8 cellular contexts compared by ENCODE assay signal in the genomic region with DNA sequence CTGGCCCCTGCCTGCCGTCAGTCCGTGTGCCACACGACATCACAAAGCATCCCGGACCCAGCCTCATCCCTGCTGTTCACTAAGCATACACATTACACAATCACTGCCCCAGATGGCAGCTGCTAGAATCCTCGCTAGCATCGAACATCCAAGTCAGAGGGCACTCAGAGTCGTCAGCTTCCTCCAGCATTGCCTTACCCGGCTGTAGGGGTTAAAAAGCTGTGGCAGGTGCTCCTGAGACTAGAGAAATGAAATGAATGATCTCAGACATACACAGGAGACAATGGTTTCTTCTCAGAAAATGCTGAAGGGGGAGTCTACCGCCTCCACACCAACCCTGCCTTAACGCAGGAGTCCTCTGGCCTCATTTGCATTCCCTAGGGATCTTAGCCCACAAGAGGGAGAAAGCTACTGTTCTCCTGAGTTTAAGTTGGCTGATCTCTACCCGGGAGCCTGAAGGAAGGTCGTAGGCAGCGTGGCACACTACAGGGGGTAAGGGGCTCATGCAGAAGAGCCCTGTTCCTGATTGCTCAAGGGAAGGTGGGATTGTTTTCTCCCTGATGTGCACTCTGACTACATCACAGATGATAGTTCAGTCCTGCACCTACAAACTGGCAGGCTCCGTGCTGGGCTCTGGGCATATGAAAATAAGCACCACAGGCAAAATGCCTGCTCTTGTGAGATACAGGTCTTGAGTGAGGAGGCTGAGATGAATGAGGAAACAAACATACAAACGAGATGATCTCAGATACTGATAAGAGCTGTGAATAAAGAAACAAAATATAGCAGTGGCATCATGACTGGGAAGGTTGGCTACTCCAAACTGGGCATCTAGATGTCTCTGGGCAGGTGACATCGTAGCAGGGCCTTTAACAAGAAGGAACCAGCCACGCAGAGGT. TPM values are rescaled to one million over a fixed set of nuclear protein-coding genes. Genes with fewer than 3 reads are reported as not detected.
DNase-seq lines count a peak whose midpoint lies in the region; ATAC-seq and TF ChIP-seq lines count a peak whose summit lies in the region.

No MANE protein-coding gene starts in this region.

- peak overlapping the region; percentile 69 to 87 (median 82) for H3K4me3 Mint-ChIP-seq in nephron

- H3K9me3 ChIP-seq in BE2C: no peaks in the 10 kb centered on the region

- H3K36me3 ChIP-seq in BE2C: no peaks in the 10 kb centered on the region

- H3K27me3 Mint-ChIP-seq in nephron (ENCODE audit: low read depth): peaks cover 26% of the 10 kb centered on the region

- H3K4me1 ChIP-seq in BE2C: 0 out of 2 replicates have a peak, but pooled peaks cover 2% of the 10 kb centered on the region

- H3K4me3 ChIP-seq in BE2C (ENCODE audit: low read depth, low read length): no peak overlapping the region

- peak overlapping the region; percentile 44 to 71 (median 51) for H3K27ac Mint-ChIP-seq in nephron

- peaks cover 12% of the 10 kb centered on the region for H3K4me1 Mint-ChIP-seq in nephron

- ATAC-seq in left colon: no peak

- no peaks in the 10 kb centered on the region for H3K36me3 Mint-ChIP-seq in nephron (ENCODE audit: low read depth)

- H3K27me3 ChIP-seq in BE2C: no peaks in the 10 kb centered on the region; the same call in 1 of the 2 replicates

- intact Hi-C loops in left colon (cut with DNase I, micrococcal nuclease): loop anchor here (5.0 kb wide), 2 partner anchors 58 to 92 kb away; no protein-coding TSS in a partner anchor

- DNase-seq in EH (ENCODE audit: low read depth) (peak; percentile 38), NCI-H187 (lab: John Stamatoyannopoulos, UW) (peak; percentile 69 to 81), amniotic epithelial cell (ENCODE audit: low read depth) (peak; percentile 48), BE2C (no peak), GM03348 (ENCODE audit: low spot score) (no peak), left colon (no peak), HCEC 1CT (no peak)

- TF ChIP-seq CTCF in nephron (IDR thresholded peaks at IDR 0.05; ENCODE audit: unreplicated experiment in 3 of 3) (no peak), BE2C (IDR thresholded peaks at IDR 0.05; ENCODE audit: low read depth, low read length) (no peak; the same call in 1 of the 2 replicates)

- H3K9me3 Mint-ChIP-seq in nephron: no peaks in the 10 kb centered on the region

RNA-seq across cellular contexts. Expression of gene KIAA0232, which starts 2.6 kb away (rescaled TPM):
- 20.4 TPM for polyA plus RNA-seq in BE2C (2012; ENCODE audit: insufficient read depth, insufficient read length, low read depth)
- 10 to 100 TPM; 40.7 to 49.4 TPM for total RNA-seq in left colon

Comparison
In these comparisons a context has a peak if more than half of its experiments do, and no peak if none do; other contexts are left out.
1. DNase-seq: peak in EH (single experiment), NCI-H187 (2 of 2) and amniotic epithelial cell (single experiment); none in BE2C (single experiment), GM03348 (single experiment), left colon (0 of 2) and HCEC 1CT (single experiment).